Comparison of ENCODE assay signal across 8 cellular contexts in the genomic region with DNA sequence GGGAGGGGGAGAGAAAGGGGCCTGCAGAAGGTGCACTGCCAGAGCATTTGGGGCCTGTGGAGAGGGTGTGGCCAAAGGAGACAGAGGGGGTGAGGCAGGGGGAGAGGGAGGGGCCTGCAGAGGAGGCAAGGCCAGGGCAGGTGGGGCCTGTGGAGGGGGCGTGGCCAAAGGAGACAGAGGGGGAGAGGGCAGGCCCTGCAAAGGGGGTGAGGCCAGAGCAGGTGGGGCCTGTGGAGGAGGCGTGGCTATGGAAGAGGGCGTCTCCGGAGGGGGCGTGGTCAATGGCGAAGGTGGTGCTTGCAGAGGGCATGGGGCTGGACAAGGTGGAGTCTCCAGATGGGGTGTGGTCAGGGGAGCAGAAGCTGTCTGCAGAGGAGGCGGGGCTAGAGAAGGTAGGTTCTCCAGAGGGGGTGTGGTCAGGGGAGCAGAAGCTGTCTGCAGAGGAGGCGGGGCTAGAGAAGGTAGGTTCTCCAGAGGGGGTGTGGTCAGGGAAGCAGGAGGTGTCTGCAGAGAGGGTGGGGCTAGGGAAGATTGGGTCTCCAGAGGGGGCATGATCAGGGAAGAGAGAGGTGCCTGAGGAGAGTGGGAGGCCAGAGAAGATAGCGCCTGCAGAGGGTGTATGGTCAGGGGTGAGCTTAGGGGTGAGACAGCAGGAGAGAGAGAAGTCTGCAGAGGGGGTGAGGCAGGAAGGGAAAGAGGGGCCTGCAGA. TPM values are rescaled to one million over a fixed set of nuclear protein-coding genes. Genes with fewer than 3 reads are reported as not detected.
A peak's percentile ranks its signal among the peaks of the same experiment; 100 is the strongest.
DNase-seq lines count a peak whose midpoint lies in the region; ATAC-seq and TF ChIP-seq lines count a peak whose summit lies in the region.

No MANE protein-coding gene starts in this region.

- peaks cover 3 to 73% (median 34%) of the 10 kb centered on the region in 4 donors for H3K27me3 ChIP-seq in esophagus muscularis mucosa

- H3K4me1 ChIP-seq in esophagus muscularis mucosa: peaks cover 34 to 71% (median 60%) of the 10 kb centered on the region in 4 donors

- TF ChIP-seq CTCF in esophagus muscularis mucosa (IDR thresholded peaks at IDR 0.05): no peak

- ATAC-seq in HG02973 (IDR thresholded peaks at IDR 0.05; ENCODE audit: unreplicated experiment): no peak
- ATAC-seq in HG03159 (IDR thresholded peaks at IDR 0.05; ENCODE audit: unreplicated experiment): no peak

- DNase-seq in SHP77 (lab: John Stamatoyannopoulos, UW): peak; percentile 34 to 38
- DNase-seq in SHP77 treated with DMSO at 0.1 percent for 48 hours (lab: John Stamatoyannopoulos, UW): no peak
- peak; percentile 78 for DNase-seq in NCI-H2196 (lab: John Stamatoyannopoulos, UW; ENCODE audit: unreplicated experiment)
- DNase-seq in activated CD4-positive, alpha-beta T cell treated with anti-CD3 and anti-CD28 coated beads, Interleukin-2, amount 50 U/mL, for 1 hour: peak; percentile 45
- DNase-seq in esophagus muscularis mucosa (ENCODE audit: extremely low spot score): no peak
- DNase-seq in stimulated activated CD4-positive, alpha-beta T cell treated with anti-CD3 and anti-CD28 coated beads, Interleukin-1b, Interleukin-23, amount 100 ng/mL, for 48 hours: peak; percentile 85

- no peaks in the 10 kb centered on the region for H3K9me3 ChIP-seq in esophagus muscularis mucosa

- 58% methylated on average over 9 of the region's 9 CpGs for WGBS in esophagus muscularis mucosa

- H3K36me3 ChIP-seq in esophagus muscularis mucosa: no peaks in the 10 kb centered on the region

- H3K27ac ChIP-seq in esophagus muscularis mucosa (replicated peaks in 1 of 4): peak overlapping the region in 3 of 4 donors; percentile 2 to 57 (median 26)

- H3K4me3 ChIP-seq in esophagus muscularis mucosa: no peak overlapping the region

- intact Hi-C loops in esophagus muscularis mucosa (cut with DNase I): no loop called here

- no peak for TF ChIP-seq EP300 in esophagus muscularis mucosa (IDR thresholded peaks at IDR 0.05)

- no peak for TF ChIP-seq POLR2A in esophagus muscularis mucosa (IDR thresholded peaks at IDR 0.05; ENCODE audit: low read depth)

RNA-seq across cellular contexts. Expression of gene PRR36, which starts 3.5 kb away (rescaled TPM):
- total RNA-seq in esophagus muscularis mucosa: under 1 TPM in 1 of 4 donors, not detected in 3; 0.52 TPM

RNA-seq across cellular contexts. Expression of gene LRRC8E, which starts 17.6 kb away (rescaled TPM):
- total RNA-seq in esophagus muscularis mucosa: 1 to 10 TPM in 1 of 4 donors, under 1 TPM in 2, not detected in 1; 0.33 to 1.0 (median 0.46) TPM

RNA-seq across cellular contexts. Expression of gene MAP2K7, which starts 33.0 kb away (rescaled TPM):
- 10 to 100 TPM; 17.2 to 31.9 (median 24.5) TPM for total RNA-seq in esophagus muscularis mucosa

RNA-seq across cellular contexts. Expression of gene EVI5L, which starts 40.7 kb away (rescaled TPM):
- 10 to 100 TPM; 19.9 to 42.0 (median 29.2) TPM for total RNA-seq in esophagus muscularis mucosa

RNA-seq across cellular contexts. Expression of gene TGFBR3L, which starts 43.9 kb away (rescaled TPM):
- total RNA-seq in esophagus muscularis mucosa: 1 to 10 TPM; 2.2 to 8.3 (median 6.1) TPM

Comparison
In these comparisons a context has a peak if more than half of its experiments do, and no peak if none do; other contexts are left out.
1. DNase-seq: peak in SHP77 (2 of 2), NCI-H2196 (single experiment), activated CD4-positive, alpha-beta T cell treated with anti-CD3 and anti-CD28 coated beads, Interleukin-2, amount 50 U/mL, for 1 hour (single experiment) and stimulated activated CD4-positive, alpha-beta T cell treated with anti-CD3 and anti-CD28 coated beads, Interleukin-1b, Interleukin-23, amount 100 ng/mL, for 48 hours (single experiment); none in SHP77 treated with DMSO at 0.1 percent for 48 hours (single experiment) and esophagus muscularis mucosa (single experiment).